Comparison of ENCODE assay signal across 30 cellular contexts in the genomic region with DNA sequence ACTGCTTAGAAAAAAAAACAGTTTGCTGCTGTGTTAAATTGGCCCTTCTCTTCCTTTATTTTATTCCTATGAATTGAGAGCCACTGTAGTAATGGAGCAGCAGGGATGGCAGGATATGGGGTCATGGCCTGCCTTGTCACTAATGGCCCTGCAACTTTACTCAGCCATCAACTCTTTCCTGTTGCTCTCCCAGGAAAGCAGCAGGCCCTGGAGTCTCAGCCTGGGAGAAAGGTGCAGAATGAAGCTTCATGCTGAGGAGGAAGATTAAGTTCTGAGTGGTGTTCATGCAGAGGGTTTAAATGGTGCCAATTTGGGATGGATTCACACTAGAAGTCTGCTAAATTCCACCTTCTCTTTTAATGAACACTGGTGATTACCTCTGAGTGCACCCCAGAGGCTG.
"Had no signal": no experiment of that assay in that cellular context is flagged by ENCODE, and none has a peak within 500 bp of the region (broad histone marks: within the 10 kb centered on the region; RNA-seq: fewer than 3 reads in every experiment).

No MANE protein-coding gene starts in this region.

- H3K36me3 ChIP-seq: adrenal gland, breast epithelium, Peyer's patch, SJSA1 had no signal

- H3K9me3 ChIP-seq: adrenal gland, body of pancreas, Peyer's patch, SJSA1 had no signal

- DNase-seq: activated CD4-positive, alpha-beta memory T cell treated with anti-CD3 and anti-CD28 coated beads for 36 hours; activated CD4-positive, alpha-beta T cell treated with anti-CD3 and anti-CD28 coated beads for 36 hours; activated CD4-positive, alpha-beta T cell treated with anti-CD3 and anti-CD28 coated beads, Interleukin-2, amount 50 U/mL, for 1 hour; activated CD8-positive, alpha-beta memory T cell treated with anti-CD3 and anti-CD28 coated beads, Interleukin-2, amount 50 U/mL, for 4 hours; activated gamma-delta T cell treated with Interleukin-2 at 50 U/mL for 16 hours; activated naive CD4-positive, alpha-beta T cell treated with anti-CD3 and anti-CD28 coated beads for 36 hours; activated T-cell treated with anti-CD3 and anti-CD28 coated beads for 4 hours; activated T-cell treated with anti-CD3 and anti-CD28 coated beads, Interleukin-2, amount 50 U/mL, for 4 hours; adrenal gland; body of pancreas; NCI-H1105; NCI-H1436 treated with DMSO at 0.1 percent for 48 hours; NCI-H1694 treated with DMSO at 0.1 percent for 48 hours; NCI-H2029; NCI-H2171 treated with DMSO at 0.1 percent for 48 hours; NCI-H510A; NCI-H526; NK-92 treated with Interleukin-12 subunit alpha and Interleukin-12 subunit beta, amount 100 ng/mL, for 24 hours; PC-3; Peyer's patch; RPMI8226; SHP77 treated with DMSO at 0.1 percent for 48 hours; SK-N-SH had no signal

- H3K4me3 ChIP-seq: adrenal gland, body of pancreas, breast epithelium, K562, Peyer's patch, SJSA1 had no signal

- FAIRE-seq: astrocyte, K562, TTC549 had no signal

- H3K9ac ChIP-seq: SK-N-SH had no signal

- H3K4me2 ChIP-seq: SK-N-SH had no signal

- H3K27me3 ChIP-seq: adrenal gland, body of pancreas, breast epithelium, Peyer's patch, SJSA1 had no signal

- H3K4me1 ChIP-seq: adrenal gland, body of pancreas, breast epithelium, Peyer's patch, SJSA1 had no signal

- ATAC-seq: activated CD4-positive, alpha-beta T cell treated with anti-CD3 and anti-CD28 coated beads for 36 hours; activated CD4-positive, CD25-positive, alpha-beta regulatory T cell treated with anti-CD3 and anti-CD28 coated beads, Interleukin-2, amount 50 U/mL, for 24 hours; activated naive CD4-positive, alpha-beta T cell treated with anti-CD3 and anti-CD28 coated beads, Interleukin-2, amount 50 U/mL, for 72 hours; activated T-cell treated with anti-CD3 and anti-CD28 coated beads, Interleukin-2, amount 50 U/mL, for 4 hours; body of pancreas; K562; PC-3 had no signal

- H3K27ac ChIP-seq: adrenal gland, body of pancreas, breast epithelium, Peyer's patch, SJSA1 had no signal
